ENCODE assay signal across 25 cellular contexts in genomic region chr1:192061556-192061955, GRCh38.
"Had no signal": no experiment of that assay in that cellular context is flagged by ENCODE, and none has a peak within 500 bp of the region (broad histone marks: within the 10 kb centered on the region; RNA-seq: fewer than 3 reads in every experiment).

No MANE protein-coding gene starts in this region.

- H3K27ac ChIP-seq: colonic mucosa, gastrocnemius medialis, left lung, prostate gland, sigmoid colon, stomach, thyroid gland had no signal

- H3K4me3 ChIP-seq: colonic mucosa, gastrocnemius medialis, left lung, prostate gland, sigmoid colon, stomach, thyroid gland had no signal

- H3K4me1 ChIP-seq: colonic mucosa, gastrocnemius medialis, left lung, prostate gland, stomach, thyroid gland had no signal

- FAIRE-seq: endothelial cell of umbilical vein, islet of Langerhans, urothelium cell line had no signal

- H3K4me3 Mint-ChIP-seq: dendritic cell treated with granulocyte-macrophage colony-stimulating factor and Interleukin-4, amounts not matched to agents 40 ng/mL and 50 ng/mL, for 4 days; naive thymus-derived CD8-positive, alpha-beta T cell; nephron progenitor cell; stimulated activated effector memory CD8-positive, alpha-beta T cell treated with anti-CD3 and anti-CD28 coated beads, Interleukin-12 subunit alpha, Interleukin-12 subunit beta, amount 100 ng/mL, for 72 hours; type B pancreatic cell had no signal

- H3K27me3 ChIP-seq: colonic mucosa, gastrocnemius medialis, left lung, sigmoid colon, stomach, thyroid gland had no signal

- H3K4me1 Mint-ChIP-seq: naive thymus-derived CD8-positive, alpha-beta T cell; nephron progenitor cell; stimulated activated effector memory CD8-positive, alpha-beta T cell treated with anti-CD3 and anti-CD28 coated beads, Interleukin-12 subunit alpha, Interleukin-12 subunit beta, amount 100 ng/mL, for 72 hours had no signal

- H3K27ac Mint-ChIP-seq: dendritic cell treated with granulocyte-macrophage colony-stimulating factor and Interleukin-4, amounts not matched to agents 40 ng/mL and 50 ng/mL, for 4 days; naive thymus-derived CD8-positive, alpha-beta T cell; nephron progenitor cell; stimulated activated effector memory CD8-positive, alpha-beta T cell treated with anti-CD3 and anti-CD28 coated beads, Interleukin-12 subunit alpha, Interleukin-12 subunit beta, amount 100 ng/mL, for 72 hours; type B pancreatic cell had no signal

- H3K27me3 Mint-ChIP-seq: dendritic cell treated with granulocyte-macrophage colony-stimulating factor and Interleukin-4, amounts not matched to agents 40 ng/mL and 50 ng/mL, for 4 days; naive thymus-derived CD8-positive, alpha-beta T cell; type B pancreatic cell had no signal

- H3K9me3 Mint-ChIP-seq: dendritic cell treated with granulocyte-macrophage colony-stimulating factor and Interleukin-4, amounts not matched to agents 40 ng/mL and 50 ng/mL, for 4 days; naive thymus-derived CD8-positive, alpha-beta T cell; nephron progenitor cell; stimulated activated effector memory CD8-positive, alpha-beta T cell treated with anti-CD3 and anti-CD28 coated beads, Interleukin-12 subunit alpha, Interleukin-12 subunit beta, amount 100 ng/mL, for 72 hours; type B pancreatic cell had no signal

- H3K36me3 Mint-ChIP-seq: naive thymus-derived CD8-positive, alpha-beta T cell; stimulated activated effector memory CD8-positive, alpha-beta T cell treated with anti-CD3 and anti-CD28 coated beads, Interleukin-12 subunit alpha, Interleukin-12 subunit beta, amount 100 ng/mL, for 72 hours; type B pancreatic cell had no signal

- H3K9me3 ChIP-seq: colonic mucosa, gastrocnemius medialis, left lung, prostate gland, sigmoid colon, stomach, thyroid gland had no signal

- DNase-seq: central memory CD4-positive, alpha-beta T cell; colonic mucosa; effector CD8-positive, alpha-beta T cell; erythroblast; gastrocnemius medialis; head of caudate nucleus; left cardiac atrium; left lung; naive thymus-derived CD8-positive, alpha-beta T cell; nephron progenitor cell; nucleus accumbens; right cardiac atrium; sigmoid colon; stimulated activated CD4-positive, alpha-beta T cell treated with anti-CD3 and anti-CD28 coated beads, Interleukin-2, amount 100 ng/mL, for 24 hours; stimulated activated CD4-positive, alpha-beta T cell treated with anti-CD3 and anti-CD28 coated beads, Interleukin-4, amount 100 ng/mL, for 24 hours; stimulated activated naive CD4-positive, alpha-beta T cell treated with Interleukin-2 at 50 U/mL for 16 hours; stomach; thyroid gland had no signal

- H3K36me3 ChIP-seq: colonic mucosa, gastrocnemius medialis, left lung, prostate gland, sigmoid colon, stomach, thyroid gland had no signal

- ATAC-seq: gastrocnemius medialis; left cardiac atrium; left lung; naive thymus-derived CD8-positive, alpha-beta T cell; right cardiac atrium; stimulated activated effector memory CD8-positive, alpha-beta T cell treated with anti-CD3 and anti-CD28 coated beads, Interleukin-12 subunit alpha, Interleukin-12 subunit beta, amount 100 ng/mL, for 72 hours had no signal
